In genomic region chr16:21145738-21146137, GRCh38 we compare ENCODE assay signal across 24 cellular contexts.
"Had no signal": no experiment of that assay in that cellular context is flagged by ENCODE, and none has a peak within 500 bp of the region (broad histone marks: within the 10 kb centered on the region; RNA-seq: fewer than 3 reads in every experiment).

No MANE protein-coding gene starts in this region.

- DNase-seq: activated CD4-positive, alpha-beta memory T cell treated with anti-CD3 and anti-CD28 coated beads for 36 hours; activated CD4-positive, alpha-beta T cell treated with anti-CD3 and anti-CD28 coated beads, Interleukin-2, amount 10 ng/mL, durations not matched to agents 24 days and 14 days; activated CD4-positive, CD25-positive, alpha-beta regulatory T cell treated with anti-CD3 and anti-CD28 coated beads, Interleukin-2, amount 50 U/mL, for 72 hours; activated CD8-positive, alpha-beta memory T cell treated with anti-CD3 and anti-CD28 coated beads, Interleukin-2, amount 50 U/mL, for 4 hours; activated effector memory CD4-positive, alpha-beta T cell treated with anti-CD3 and anti-CD28 coated beads, Interleukin-2, amount 50 U/mL, for 16 hours; activated naive CD4-positive, alpha-beta T cell treated with anti-CD3 and anti-CD28 coated beads for 36 hours; activated naive CD8-positive, alpha-beta T cell treated with anti-CD3 and anti-CD28 coated beads for 36 hours; activated T-cell treated with anti-CD3 and anti-CD28 coated beads, Interleukin-2, amount 50 U/mL, for 1 hour; adrenal gland; aorta; body of pancreas; dermis blood vessel endothelial cell; effector CD8-positive, alpha-beta T cell; esophagus squamous epithelium; foreskin melanocyte; heart right ventricle; mesendoderm; natural killer cell; occipital lobe; psoas muscle; sigmoid colon; small intestine; stimulated activated CD4-positive, alpha-beta T cell treated with anti-CD3 and anti-CD28 coated beads, Interleukin-4, amount 100 ng/mL, for 24 hours; T1000 had no signal
